1 cellular context compared by ENCODE assay signal in the genomic region with DNA sequence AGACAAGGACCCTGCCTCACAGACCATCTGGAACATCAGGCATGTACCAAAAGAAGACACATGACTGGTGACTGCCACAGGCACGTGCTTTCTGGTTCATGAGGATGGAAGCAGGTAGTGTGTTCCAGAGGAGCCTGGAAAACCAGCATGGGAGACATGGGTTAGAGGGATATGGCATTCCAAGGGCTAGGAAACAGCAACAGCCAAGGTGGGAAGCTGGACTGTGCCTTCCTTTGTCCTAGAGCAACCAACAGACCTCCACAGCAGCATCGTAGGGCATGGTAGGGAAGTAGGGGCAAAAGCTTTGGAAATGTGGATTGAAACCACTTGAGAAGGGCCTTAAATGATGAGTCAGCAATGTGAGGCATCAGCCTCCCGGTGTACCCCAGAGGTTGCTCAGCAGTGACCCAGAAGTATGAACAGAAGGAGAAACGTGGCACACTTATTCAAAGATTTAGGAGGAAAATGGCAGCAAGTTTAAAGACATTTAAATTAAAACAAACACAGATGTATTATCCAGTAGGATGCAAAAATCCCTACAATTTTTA.
TF ChIP-seq lines count a peak whose summit lies in the region.

No MANE protein-coding gene starts in this region.

TF ChIP-seq in HCT116, 20 proteins besides CTCF, POLR2A, EP300 and RAD21:
- TF ChIP-seq SRF (IDR thresholded peaks at IDR 0.05; ENCODE audit: low read depth) (no peak), EZH2phosphoT487 (IDR thresholded peaks at IDR 0.05; ENCODE audit: borderline replicate concordance) (no peak), SIN3A (IDR thresholded peaks at IDR 0.05; ENCODE audit: low read depth) (no peak), SP1 (IDR thresholded peaks at IDR 0.05; ENCODE audit: low read depth) (no peak), EZH2 (IDR thresholded peaks at IDR 0.05) (no peak), POLR2AphosphoS5 (IDR thresholded peaks at IDR 0.05; ENCODE audit: low read depth, low read length) (no peak), JUND (IDR thresholded peaks at IDR 0.05) (no peak)
- TF ChIP-seq, protein P1, sequence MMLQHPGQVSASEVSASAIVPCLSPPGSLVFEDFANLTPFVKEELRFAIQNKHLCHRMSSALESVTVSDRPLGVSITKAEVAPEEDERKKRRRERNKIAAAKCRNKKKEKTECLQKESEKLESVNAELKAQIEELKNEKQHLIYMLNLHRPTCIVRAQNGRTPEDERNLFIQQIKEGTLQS (IDR thresholded peaks at IDR 0.05): no peak
- TF ChIP-seq, protein P2, sequence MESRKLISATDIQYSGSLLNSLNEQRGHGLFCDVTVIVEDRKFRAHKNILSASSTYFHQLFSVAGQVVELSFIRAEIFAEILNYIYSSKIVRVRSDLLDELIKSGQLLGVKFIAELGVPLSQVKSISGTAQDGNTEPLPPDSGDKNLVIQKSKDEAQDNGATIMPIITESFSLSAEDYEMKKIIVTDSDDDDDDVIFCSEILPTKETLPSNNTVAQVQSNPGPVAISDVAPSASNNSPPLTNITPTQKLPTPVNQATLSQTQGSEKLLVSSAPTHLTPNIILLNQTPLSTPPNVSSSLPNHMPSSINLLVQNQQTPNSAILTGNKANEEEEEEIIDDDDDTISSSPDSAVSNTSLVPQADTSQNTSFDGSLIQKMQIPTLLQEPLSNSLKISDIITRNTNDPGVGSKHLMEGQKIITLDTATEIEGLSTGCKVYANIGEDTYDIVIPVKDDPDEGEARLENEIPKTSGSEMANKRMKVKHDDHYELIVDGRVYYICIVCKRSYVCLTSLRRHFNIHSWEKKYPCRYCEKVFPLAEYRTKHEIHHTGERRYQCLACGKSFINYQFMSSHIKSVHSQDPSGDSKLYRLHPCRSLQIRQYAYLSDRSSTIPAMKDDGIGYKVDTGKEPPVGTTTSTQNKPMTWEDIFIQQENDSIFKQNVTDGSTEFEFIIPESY (IDR thresholded peaks at IDR 0.05; ENCODE audit: extremely low read depth, insufficient replicate concordance, low read length): no peak
TF ChIP-seq in HCT116: peak in this region for 0.
